ENCODE assay signal across 1 cellular context in the genomic region with DNA sequence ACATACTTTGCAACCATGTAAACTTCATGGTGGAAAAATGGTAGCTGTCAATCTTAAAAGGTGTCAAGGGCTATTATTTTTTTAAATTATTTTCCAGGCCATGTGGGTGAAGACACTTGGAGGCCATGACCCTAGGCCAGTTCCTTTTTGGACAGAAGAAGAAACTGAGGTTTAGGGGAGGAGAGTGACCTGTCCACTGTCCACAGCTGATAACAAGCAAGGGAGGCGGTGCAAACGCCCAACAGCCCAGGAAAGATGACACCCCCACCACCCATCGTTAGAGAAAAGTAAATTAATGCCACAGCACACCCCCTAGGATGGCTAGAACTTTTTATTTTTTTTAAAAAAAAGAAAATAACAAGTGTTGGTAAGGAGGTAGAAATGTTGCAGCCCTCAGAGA.
TF ChIP-seq lines count a peak whose summit lies in the region.

No MANE protein-coding gene starts in this region.

TF ChIP-seq in A549, 52 proteins besides CTCF, POLR2A, EP300 and RAD21:
- TF ChIP-seq FOSL2 (IDR thresholded peaks at IDR 0.05) (no peak), FOSL2 (CRISPR knock-in tag; IDR thresholded peaks at IDR 0.05) (no peak), HDAC2 (IDR thresholded peaks at IDR 0.05) (no peak), ZNF302 (CRISPR knock-in tag; IDR thresholded peaks at IDR 0.05) (no peak), EHF (CRISPR knock-in tag; IDR thresholded peaks at IDR 0.05) (no peak), KDM5A (IDR thresholded peaks at IDR 0.05) (no peak)
- TF ChIP-seq, protein P1, sequence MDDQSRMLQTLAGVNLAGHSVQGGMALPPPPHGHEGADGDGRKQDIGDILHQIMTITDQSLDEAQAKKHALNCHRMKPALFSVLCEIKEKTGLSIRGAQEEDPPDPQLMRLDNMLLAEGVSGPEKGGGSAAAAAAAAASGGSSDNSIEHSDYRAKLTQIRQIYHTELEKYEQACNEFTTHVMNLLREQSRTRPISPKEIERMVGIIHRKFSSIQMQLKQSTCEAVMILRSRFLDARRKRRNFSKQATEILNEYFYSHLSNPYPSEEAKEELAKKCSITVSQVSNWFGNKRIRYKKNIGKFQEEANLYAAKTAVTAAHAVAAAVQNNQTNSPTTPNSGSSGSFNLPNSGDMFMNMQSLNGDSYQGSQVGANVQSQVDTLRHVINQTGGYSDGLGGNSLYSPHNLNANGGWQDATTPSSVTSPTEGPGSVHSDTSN (IDR thresholded peaks at IDR 0.05): no peak
- TF ChIP-seq, protein P2, sequence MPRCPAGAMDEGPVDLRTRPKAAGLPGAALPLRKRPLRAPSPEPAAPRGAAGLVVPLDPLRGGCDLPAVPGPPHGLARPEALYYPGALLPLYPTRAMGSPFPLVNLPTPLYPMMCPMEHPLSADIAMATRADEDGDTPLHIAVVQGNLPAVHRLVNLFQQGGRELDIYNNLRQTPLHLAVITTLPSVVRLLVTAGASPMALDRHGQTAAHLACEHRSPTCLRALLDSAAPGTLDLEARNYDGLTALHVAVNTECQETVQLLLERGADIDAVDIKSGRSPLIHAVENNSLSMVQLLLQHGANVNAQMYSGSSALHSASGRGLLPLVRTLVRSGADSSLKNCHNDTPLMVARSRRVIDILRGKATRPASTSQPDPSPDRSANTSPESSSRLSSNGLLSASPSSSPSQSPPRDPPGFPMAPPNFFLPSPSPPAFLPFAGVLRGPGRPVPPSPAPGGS (IDR thresholded peaks at IDR 0.05): no peak
